In the genomic region with DNA sequence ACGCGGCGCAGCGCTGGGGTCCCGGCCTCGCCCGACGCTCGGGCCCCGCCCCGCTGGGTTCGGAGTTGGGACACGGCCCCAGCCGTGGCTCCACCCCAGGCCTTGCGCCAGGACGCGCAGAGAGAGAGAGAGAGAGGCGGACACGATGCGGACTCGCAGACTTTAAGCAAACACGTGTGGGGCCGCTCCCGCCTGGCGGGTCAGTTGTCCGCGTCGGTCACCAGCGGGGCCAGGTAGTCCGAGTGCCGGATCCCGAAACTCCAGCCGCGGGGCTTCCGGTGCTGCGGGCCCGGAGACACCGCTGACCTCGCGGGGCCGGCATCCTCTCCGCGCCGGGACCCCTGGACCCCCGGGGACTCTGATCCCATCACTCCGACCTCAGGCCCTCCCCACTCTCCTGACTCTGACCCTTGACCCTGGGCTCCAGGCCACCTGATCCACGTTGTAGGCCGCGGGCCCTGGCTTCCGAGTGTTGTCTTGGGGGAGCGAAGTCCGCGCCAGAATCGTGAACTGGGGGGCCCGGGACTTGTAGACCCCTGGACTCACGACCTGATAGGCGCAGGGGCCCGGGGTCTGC, we compare ENCODE assay signal across 8 cellular contexts. TPM values are rescaled to one million over a fixed set of nuclear protein-coding genes. Genes with fewer than 3 reads are reported as not detected.
DNase-seq lines count a peak whose midpoint lies in the region; TF ChIP-seq lines count a peak whose summit lies in the region.

No MANE protein-coding gene starts in this region.

- no peaks in the 10 kb centered on the region for H3K9me3 Mint-ChIP-seq in activated CD4-positive, alpha-beta T cell treated with anti-CD3 and anti-CD28 coated beads, Interleukin-2, amount 10 ng/mL, durations not matched to agents 24 days and 14 days

- no peak for DNase-seq in activated CD4-positive, alpha-beta T cell treated with anti-CD3 and anti-CD28 coated beads, Interleukin-2, amount 10 ng/mL, durations not matched to agents 24 days and 14 days
- no peak for DNase-seq in activated CD4-positive, alpha-beta T cell treated with anti-CD3 and anti-CD28 coated beads for 1 hour
- DNase-seq in activated T-cell treated with anti-CD3 and anti-CD28 coated beads for 48 hours (ENCODE audit: low read depth): peak; percentile 68
- peak; percentile 64 for DNase-seq in foreskin melanocyte
- DNase-seq in neuronal stem cell (ENCODE audit: low spot score): no peak
- DNase-seq in GM20000 (ENCODE audit: low spot score): no peak
- no peak for DNase-seq in G401 (ENCODE audit: low spot score)

- no peaks in the 10 kb centered on the region for H3K4me1 ChIP-seq in HUES64 (ENCODE audit: insufficient read depth, low read length)
- peaks cover 14 to 17% of the 10 kb centered on the region in 2 donors for H3K4me1 ChIP-seq in neuronal stem cell (ENCODE audit: control insufficient read depth in 2 of 2, insufficient read depth in 1 of 2, low read depth in 1 of 2, low read length in 2 of 2)

- peak overlapping the region; percentile 72 for H2BK120ac ChIP-seq in neuronal stem cell (ENCODE audit: low read depth, low read length)

- H3K27ac ChIP-seq in HUES64 (ENCODE audit: low read depth, low read length) (no peak overlapping the region), neuronal stem cell (replicated peaks; ENCODE audit: low read length) (no peak overlapping the region)

- H3K36me3 Mint-ChIP-seq in activated CD4-positive, alpha-beta T cell treated with anti-CD3 and anti-CD28 coated beads, Interleukin-2, amount 10 ng/mL, durations not matched to agents 24 days and 14 days (ENCODE audit: low read depth): peaks cover 19% of the 10 kb centered on the region

- H4K91ac ChIP-seq in neuronal stem cell (ENCODE audit: low read depth, low read length, poor library complexity): no peak overlapping the region

- H4K8ac ChIP-seq in neuronal stem cell (ENCODE audit: low read depth, low read length): no peak overlapping the region

- H3K9ac ChIP-seq in HUES64 (ENCODE audit: low read depth, low read length) (no peak overlapping the region), neuronal stem cell (ENCODE audit: low read depth, low read length, poor library complexity) (peak overlapping the region; percentile 81)

- H3K79me1 ChIP-seq in neuronal stem cell (ENCODE audit: low read depth, low read length): peaks cover 4% of the 10 kb centered on the region

- H3K18ac ChIP-seq in neuronal stem cell (ENCODE audit: low read length): peak overlapping the region; percentile 96

- peak overlapping the region; percentile 83 for H2BK15ac ChIP-seq in neuronal stem cell (ENCODE audit: low read length)

- in situ Hi-C loops in G401 (cut with HindIII; ENCODE audit: low sequenced_read_pairs): no loop called here

- peak overlapping the region; percentile 73 for H3K4me2 ChIP-seq in neuronal stem cell (ENCODE audit: insufficient read depth, low read length, poor library complexity, severe bottlenecking)

- intact Hi-C loops in activated CD4-positive, alpha-beta T cell treated with anti-CD3 and anti-CD28 coated beads, Interleukin-2, amount 10 ng/mL, durations not matched to agents 24 days and 14 days (cut with micrococcal nuclease): loop anchor here (2.0 kb wide), 3 partner anchors 14 to 52 kb away; partner anchors contain the start of genes CHKB, KLHDC7B and SYCE3

- no peaks in the 10 kb centered on the region for H3K9me3 ChIP-seq in HUES64 (ENCODE audit: insufficient read depth, low read depth, low read length)
- peaks cover 8 to 21% of the 10 kb centered on the region in 2 donors for H3K9me3 ChIP-seq in neuronal stem cell (replicated peaks in 1 of 2; ENCODE audit: control insufficient read depth in 2 of 2, insufficient read depth in 1 of 2, low read depth in 1 of 2, low read length in 2 of 2)

- peak overlapping the region; percentile 99 for H3K23ac ChIP-seq in neuronal stem cell (ENCODE audit: low read depth, low read length, poor library complexity)

- H3K36me3 ChIP-seq in HUES64 (ENCODE audit: insufficient read depth, low read length): no peaks in the 10 kb centered on the region
- no peaks in the 10 kb centered on the region for H3K36me3 ChIP-seq in neuronal stem cell (replicated peaks in 1 of 2; ENCODE audit: control insufficient read depth in 2 of 2, insufficient read depth in 2 of 2, low read length in 2 of 2)

- peak overlapping the region; percentile 10 for H2BK12ac ChIP-seq in neuronal stem cell (ENCODE audit: low read length)

- peak overlapping the region; percentile 97 for H3K14ac ChIP-seq in neuronal stem cell (ENCODE audit: low read length)

- peak overlapping the region; percentile 60 for H2BK5ac ChIP-seq in neuronal stem cell (ENCODE audit: low read length)

- H3K4me3 Mint-ChIP-seq in activated CD4-positive, alpha-beta T cell treated with anti-CD3 and anti-CD28 coated beads, Interleukin-2, amount 10 ng/mL, durations not matched to agents 24 days and 14 days: peak overlapping the region; percentile 96

- H3K27ac Mint-ChIP-seq in activated CD4-positive, alpha-beta T cell treated with anti-CD3 and anti-CD28 coated beads, Interleukin-2, amount 10 ng/mL, durations not matched to agents 24 days and 14 days: peak overlapping the region; percentile 100

- no peak overlapping the region for H2AFZ ChIP-seq in neuronal stem cell (ENCODE audit: low read length)

- H3K27me3 Mint-ChIP-seq in activated CD4-positive, alpha-beta T cell treated with anti-CD3 and anti-CD28 coated beads, Interleukin-2, amount 10 ng/mL, durations not matched to agents 24 days and 14 days: no peaks in the 10 kb centered on the region

- H3K4ac ChIP-seq in neuronal stem cell (ENCODE audit: low read length): no peak overlapping the region

- H3K4me1 Mint-ChIP-seq in activated CD4-positive, alpha-beta T cell treated with anti-CD3 and anti-CD28 coated beads, Interleukin-2, amount 10 ng/mL, durations not matched to agents 24 days and 14 days: peaks cover 47% of the 10 kb centered on the region

- TF ChIP-seq CTCF in GM20000 (IDR thresholded peaks at IDR 0.05; ENCODE audit: extremely low read depth, missing control alignments): no peak

- peak overlapping the region; percentile 99 for H2AK5ac ChIP-seq in neuronal stem cell (ENCODE audit: low read depth, low read length)

- H3K27me3 ChIP-seq in HUES64 (ENCODE audit: insufficient read depth, low read length): peaks cover 75% of the 10 kb centered on the region
- peaks cover 14 to 35% (median 14%) of the 10 kb centered on the region in 3 experiments for H3K27me3 ChIP-seq in neuronal stem cell (ENCODE audit: control insufficient read depth in 3 of 3, insufficient read depth in 3 of 3, low read depth in 1 of 3, low read length in 3 of 3)

- WGBS in HUES64: 5% methylated on average over 58 of the region's 58 CpGs
- no CpG with 5 or more reads among the region's 58 CpGs for WGBS in neuronal stem cell (ENCODE audit: extremely low coverage in 2 of 2, insufficient read length in 2 of 2, insufficient replicate concordance in 1 of 2), 2 donors

- H3K4me3 ChIP-seq in HUES64 (ENCODE audit: low read length) (peak overlapping the region; percentile 53), neuronal stem cell (ENCODE audit: low read length in 2 of 2) (peak overlapping the region in 1 of 2 donors; percentile 82)

RNA-seq across cellular contexts. Expression of gene TYMP, which starts 0.6 kb away (rescaled TPM):
- total RNA-seq in activated CD4-positive, alpha-beta T cell treated with anti-CD3 and anti-CD28 coated beads, Interleukin-2, amount 10 ng/mL, durations not matched to agents 24 days and 14 days: 62.1 and 63.0 TPM in 2 replicates
- polyA plus RNA-seq in HUES64 (2013, experiment 1 of 2): 0.30 TPM
- 0.76 TPM for polyA plus RNA-seq in HUES64 (2013, experiment 2 of 2)
- polyA plus RNA-seq in neuronal stem cell (2013, experiment 1 of 2): 3.0 TPM
- 2.9 TPM for polyA plus RNA-seq in neuronal stem cell (2013, experiment 2 of 2)
- total RNA-seq in G401 (2014; rRNA removed; shearing (Covaris generic)): 3.1 and 4.4 TPM in 2 replicates

RNA-seq across cellular contexts. Expression of gene SCO2, which starts 5.0 kb away (rescaled TPM):
- 5.3 and 11.2 TPM in 2 replicates for total RNA-seq in activated CD4-positive, alpha-beta T cell treated with anti-CD3 and anti-CD28 coated beads, Interleukin-2, amount 10 ng/mL, durations not matched to agents 24 days and 14 days
- 0.50 TPM for polyA plus RNA-seq in HUES64 (2013, experiment 1 of 2)
- polyA plus RNA-seq in HUES64 (2013, experiment 2 of 2): not detected
- polyA plus RNA-seq in neuronal stem cell (2013, experiment 1 of 2): 0.50 TPM
- 0.90 TPM for polyA plus RNA-seq in neuronal stem cell (2013, experiment 2 of 2)
- 4.9 and 6.8 TPM in 2 replicates for total RNA-seq in G401 (2014; rRNA removed; shearing (Covaris generic))

RNA-seq across cellular contexts. Expression of gene KLHDC7B, which starts 15.3 kb away (rescaled TPM):
- 5.3 and 6.8 TPM in 2 replicates for total RNA-seq in activated CD4-positive, alpha-beta T cell treated with anti-CD3 and anti-CD28 coated beads, Interleukin-2, amount 10 ng/mL, durations not matched to agents 24 days and 14 days
- polyA plus RNA-seq in HUES64 (2013, experiment 1 of 2): not detected
- not detected for polyA plus RNA-seq in HUES64 (2013, experiment 2 of 2)
- polyA plus RNA-seq in neuronal stem cell (2013, experiment 1 of 2): 0.01 TPM
- 0.01 TPM for polyA plus RNA-seq in neuronal stem cell (2013, experiment 2 of 2)
- total RNA-seq in G401 (2014; rRNA removed; shearing (Covaris generic)): not detected in 2 replicates

RNA-seq across cellular contexts. Expression of gene NCAPH2, which starts 22.3 kb away (rescaled TPM):
- total RNA-seq in activated CD4-positive, alpha-beta T cell treated with anti-CD3 and anti-CD28 coated beads, Interleukin-2, amount 10 ng/mL, durations not matched to agents 24 days and 14 days: 131 and 133 TPM in 2 replicates
- polyA plus RNA-seq in HUES64 (2013, experiment 1 of 2): 42.2 TPM
- 35.4 TPM for polyA plus RNA-seq in HUES64 (2013, experiment 2 of 2)
- polyA plus RNA-seq in neuronal stem cell (2013, experiment 1 of 2): 29.6 TPM
- 27.7 TPM for polyA plus RNA-seq in neuronal stem cell (2013, experiment 2 of 2)
- 80.3 and 81.2 TPM in 2 replicates for total RNA-seq in G401 (2014; rRNA removed; shearing (Covaris generic))

RNA-seq across cellular contexts. Expression of gene LMF2, which starts 22.9 kb away (rescaled TPM):
- 78.4 and 79.2 TPM in 2 replicates for total RNA-seq in activated CD4-positive, alpha-beta T cell treated with anti-CD3 and anti-CD28 coated beads, Interleukin-2, amount 10 ng/mL, durations not matched to agents 24 days and 14 days
- polyA plus RNA-seq in HUES64 (2013, experiment 1 of 2): 26.5 TPM
- polyA plus RNA-seq in HUES64 (2013, experiment 2 of 2): 23.5 TPM
- 29.8 TPM for polyA plus RNA-seq in neuronal stem cell (2013, experiment 1 of 2)
- 30.2 TPM for polyA plus RNA-seq in neuronal stem cell (2013, experiment 2 of 2)
- 40.6 and 45.7 TPM in 2 replicates for total RNA-seq in G401 (2014; rRNA removed; shearing (Covaris generic))

Comparison
In these comparisons a context has a peak if more than half of its experiments do, and no peak if none do; other contexts are left out.
1. DNase-seq: peak in activated T-cell treated with anti-CD3 and anti-CD28 coated beads for 48 hours (single experiment) and foreskin melanocyte (single experiment); none in activated CD4-positive, alpha-beta T cell treated with anti-CD3 and anti-CD28 coated beads, Interleukin-2, amount 10 ng/mL, durations not matched to agents 24 days and 14 days (single experiment), activated CD4-positive, alpha-beta T cell treated with anti-CD3 and anti-CD28 coated beads for 1 hour (single experiment), neuronal stem cell (single experiment), GM20000 (single experiment) and G401 (single experiment).
2. RNA of gene TYMP, which starts 0.6 kb away (total RNA-seq): 62.1 to 63.0 TPM in activated CD4-positive, alpha-beta T cell treated with anti-CD3 and anti-CD28 coated beads, Interleukin-2, amount 10 ng/mL, durations not matched to agents 24 days and 14 days; 3.1 to 4.4 TPM in G401; every median in the first group is over 10 times any median in the second.